ENCODE assay signal across 17 cellular contexts in the genomic region with DNA sequence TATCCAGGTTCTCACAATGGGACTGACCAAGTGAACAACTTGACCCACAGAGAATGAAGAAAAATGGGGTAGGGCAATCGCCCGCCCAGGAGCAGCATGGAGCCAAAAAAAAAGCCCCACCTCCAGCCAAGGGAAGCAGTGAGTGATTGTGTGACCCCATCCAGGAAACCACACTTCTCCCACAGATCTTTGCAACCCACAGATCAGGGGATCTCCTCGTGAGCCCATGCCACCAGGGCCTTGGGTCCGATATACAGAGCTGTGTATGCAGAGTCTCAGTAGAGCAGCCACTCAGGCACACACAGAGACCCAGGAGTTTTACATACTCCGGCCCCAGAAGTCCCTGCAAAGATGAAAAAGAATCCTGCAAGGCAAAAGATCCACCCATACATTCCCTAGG. TPM values are rescaled to one million over a fixed set of nuclear protein-coding genes. Genes with fewer than 3 reads are reported as not detected.
A peak's percentile ranks its signal among the peaks of the same experiment; 100 is the strongest.
DNase-seq lines count a peak whose midpoint lies in the region; ATAC-seq, FAIRE-seq and TF ChIP-seq lines count a peak whose summit lies in the region.
"Had no signal": no experiment of that assay in that cellular context is flagged by ENCODE, and none has a peak within 500 bp of the region (broad histone marks: within the 10 kb centered on the region; RNA-seq: fewer than 3 reads in every experiment).

No MANE protein-coding gene starts in this region.

- POLR2A ChIA-PET in GM12878 (lab: Charles Lee), result no interaction called here
- POLR2A ChIA-PET in CD8-positive, alpha-beta T cell (lab: Charles Lee), result no interaction called here

- H2AFZ ChIP-seq in GM23338 (peak overlapping the region; percentile 88; the same call in 1 of the 2 replicates), GM12878 (ENCODE audit: control insufficient read depth, low read depth, low read length) (no peak overlapping the region)
- H2AFZ ChIP-seq: GM23248 had no signal

- H3K27ac Mint-ChIP-seq in GM23338, result no peak overlapping the region
- H3K27ac Mint-ChIP-seq in CD8-positive, alpha-beta T cell, result no peak overlapping the region

- RAD21 ChIA-PET in GM12878 (lab: Charles Lee; ENCODE audit: unreplicated experiment), result no interaction called here

- H3K4me3 ChIP-seq in GM23338 (no peak overlapping the region), GM12878 (no peak overlapping the region), mesodermal cell (ENCODE audit: extremely low read depth, insufficient read depth, low read length, poor library complexity, severe bottlenecking) (no peak overlapping the region), skeletal muscle satellite cell (ENCODE audit: low read length) (no peak overlapping the region)
- H3K4me3 ChIP-seq in CD8-positive, alpha-beta T cell (ENCODE audit: low read depth, low read length), result no peak overlapping the region
- H3K4me3 ChIP-seq: A549, GM23248, SJSA1 had no signal

- no peaks in the 10 kb centered on the region for H3K9me2 ChIP-seq in GM23338 (ENCODE audit: insufficient read depth)

- no peak overlapping the region for H3K4me3 Mint-ChIP-seq in GM23338
- H3K4me3 Mint-ChIP-seq in CD8-positive, alpha-beta T cell, result no peak overlapping the region
- H3K4me3 Mint-ChIP-seq: CD4-positive, CD25-positive, alpha-beta regulatory T cell had no signal

- no peaks in the 10 kb centered on the region for H3K9me3 ChIP-seq in GM12878 (replicated peaks; ENCODE audit: control insufficient read depth, insufficient read depth, low read length)
- H3K9me3 ChIP-seq in mesodermal cell (ENCODE audit: control insufficient read depth, low read length), result peaks cover 17% of the 10 kb centered on the region
- H3K9me3 ChIP-seq in skeletal muscle satellite cell (replicated peaks; ENCODE audit: low read length), result peaks cover 9% of the 10 kb centered on the region
- no peaks in the 10 kb centered on the region for H3K9me3 ChIP-seq in CD8-positive, alpha-beta T cell (ENCODE audit: low read length)

- CTCF ChIA-PET in GM12878 (lab: Yijun Ruan, JAX), result no interaction called here
- CTCF ChIA-PET in CD8-positive, alpha-beta T cell (lab: Charles Lee), result no interaction called here

- ATAC-seq in GM23338 (no peak), GM12878 (no peak)
- ATAC-seq in CD8-positive, alpha-beta T cell, result no peak

- no peaks in the 10 kb centered on the region for H3F3A ChIP-seq in GM23338 (replicated peaks; ENCODE audit: low read depth)

- intact Hi-C loops in GM12878 (cut with micrococcal nuclease; ENCODE audit: unreplicated experiment), result no loop called here
- intact Hi-C loops in CD8-positive, alpha-beta T cell (cut with DNase I, micrococcal nuclease), result no loop called here

- H4K20me1 ChIP-seq in GM23338 (replicated peaks; ENCODE audit: insufficient read depth), result no peaks in the 10 kb centered on the region
- H4K20me1 ChIP-seq in GM12878 (ENCODE audit: control insufficient read depth, insufficient read depth), result no peaks in the 10 kb centered on the region

- H3K27me3 ChIP-seq in GM23338 (ENCODE audit: insufficient read depth), result no peaks in the 10 kb centered on the region
- H3K27me3 ChIP-seq in GM12878 (replicated peaks in 1 of 2; ENCODE audit: control insufficient read depth in 2 of 2, insufficient read depth in 2 of 2, low read length in 1 of 2), result no peaks in the 10 kb centered on the region
- H3K27me3 ChIP-seq in skeletal muscle satellite cell (ENCODE audit: control insufficient read depth, insufficient read depth, low read length), result no peaks in the 10 kb centered on the region
- no peaks in the 10 kb centered on the region for H3K27me3 ChIP-seq in CD8-positive, alpha-beta T cell (ENCODE audit: insufficient read depth, low read length)
- H3K27me3 ChIP-seq: SJSA1 had no signal

- SMC1A ChIA-PET in GM12878 (lab: Charles Lee; ENCODE audit: uncharacterized antibody, unreplicated experiment), result no interaction called here

- H3K79me2 ChIP-seq in GM23338 (replicated peaks; ENCODE audit: insufficient read depth) (no peaks in the 10 kb centered on the region), GM12878 (ENCODE audit: control insufficient read depth, insufficient read depth, low read length) (no peaks in the 10 kb centered on the region)

- no peak for TF ChIP-seq CTCF in GM23338 (conservative IDR thresholded peaks at IDR 0.05; ENCODE audit: low read depth in 2 of 2)
- no peak for TF ChIP-seq CTCF in GM12878 (IDR thresholded peaks at IDR 0.05 in 2 of 3, conservative IDR thresholded peaks at IDR 0.05 in 1 of 3; ENCODE audit: control insufficient read depth in 2 of 3, extremely low read depth in 1 of 3, insufficient read depth in 1 of 3, low read depth in 3 of 3, low read length in 3 of 3)
- no peak for TF ChIP-seq CTCF in CD8-positive, alpha-beta T cell (IDR thresholded peaks at IDR 0.05)

- H3K4me1 Mint-ChIP-seq in GM23338, result 0 out of 3 replicates have a peak, but pooled peaks cover 3% of the 10 kb centered on the region
- no peaks in the 10 kb centered on the region for H3K4me1 Mint-ChIP-seq in CD8-positive, alpha-beta T cell (ENCODE audit: low read depth)
- H3K4me1 Mint-ChIP-seq: CD4-positive, CD25-positive, alpha-beta regulatory T cell had no signal

- peaks cover 21% of the 10 kb centered on the region for H3K36me3 Mint-ChIP-seq in GM23338 (ENCODE audit: low read depth)
- H3K36me3 Mint-ChIP-seq in CD8-positive, alpha-beta T cell, result no peaks in the 10 kb centered on the region

- H3K27me3 Mint-ChIP-seq in GM23338 (ENCODE audit: insufficient read depth, low read depth, poor library complexity), result peaks cover 2% of the 10 kb centered on the region
- H3K27me3 Mint-ChIP-seq in CD8-positive, alpha-beta T cell (ENCODE audit: low read depth), result peaks cover 17% of the 10 kb centered on the region

- no peak overlapping the region for H3K9ac ChIP-seq in GM12878 (ENCODE audit: control insufficient read depth, insufficient read depth, low read length)
- H3K9ac ChIP-seq in skeletal muscle satellite cell (ENCODE audit: low read depth, low read length), result peak overlapping the region; percentile 11
- H3K9ac ChIP-seq: GM23248 had no signal

- peaks cover 5% of the 10 kb centered on the region; the same call in 1 of the 2 replicates for H3K36me3 ChIP-seq in GM23338 (ENCODE audit: insufficient read depth)
- no peaks in the 10 kb centered on the region for H3K36me3 ChIP-seq in GM12878 (ENCODE audit: control insufficient read depth in 2 of 2, insufficient read depth in 2 of 2, low read length in 1 of 2)
- H3K36me3 ChIP-seq in mesodermal cell (ENCODE audit: control insufficient read depth, insufficient read depth, low read length), result no peaks in the 10 kb centered on the region
- H3K36me3 ChIP-seq in skeletal muscle satellite cell (ENCODE audit: insufficient read depth, low read length), result no peaks in the 10 kb centered on the region
- no peaks in the 10 kb centered on the region for H3K36me3 ChIP-seq in CD8-positive, alpha-beta T cell (ENCODE audit: insufficient read depth, low read length)
- H3K36me3 ChIP-seq: SJSA1 had no signal

- no peak overlapping the region for H3K27ac ChIP-seq in GM23338 (ENCODE audit: low read depth)
- no peak overlapping the region for H3K27ac ChIP-seq in GM12878 (ENCODE audit: control insufficient read depth, insufficient read depth)
- peak overlapping the region; percentile 85 for H3K27ac ChIP-seq in mesodermal cell (ENCODE audit: low read depth, low read length, severe bottlenecking)
- H3K27ac ChIP-seq in CD8-positive, alpha-beta T cell (ENCODE audit: low read depth, low read length), result no peak overlapping the region
- H3K27ac ChIP-seq: A549, GM23248, RWPE1, SJSA1 had no signal

- H3K4me1 ChIP-seq in GM23338 (ENCODE audit: insufficient read depth) (no peaks in the 10 kb centered on the region), GM12878 (ENCODE audit: control insufficient read depth, insufficient read depth, low read length) (no peaks in the 10 kb centered on the region), mesodermal cell (ENCODE audit: control insufficient read depth, insufficient read depth, low read length, poor library complexity, severe bottlenecking) (no peaks in the 10 kb centered on the region), skeletal muscle satellite cell (ENCODE audit: control insufficient read depth, insufficient read depth, low read length) (peaks cover 11% of the 10 kb centered on the region)
- no peaks in the 10 kb centered on the region for H3K4me1 ChIP-seq in CD8-positive, alpha-beta T cell (ENCODE audit: insufficient read depth, low read length)
- H3K4me1 ChIP-seq: A549, SJSA1 had no signal

- H3K9me3 Mint-ChIP-seq in GM23338, result peaks cover 34% of the 10 kb centered on the region
- peaks cover 20% of the 10 kb centered on the region for H3K9me3 Mint-ChIP-seq in CD8-positive, alpha-beta T cell

- TF ChIP-seq POLR2A in GM12878 (IDR thresholded peaks at IDR 0.05; ENCODE audit: low read depth, low read length), result no peak

- H3K4me2 ChIP-seq in GM23338 (no peak overlapping the region), GM12878 (ENCODE audit: control insufficient read depth, insufficient read depth) (no peak overlapping the region), skeletal muscle satellite cell (ENCODE audit: low read length) (peak overlapping the region; percentile 62)
- H3K4me2 ChIP-seq: A549 had no signal

- DNase-seq in GM23338 (ENCODE audit: low spot score), result no peak
- DNase-seq in GM12878 (ENCODE audit: low read depth, low spot score), result no peak
- DNase-seq in NCI-H82 (lab: John Stamatoyannopoulos, UW), result no peak
- DNase-seq in CD8-positive, alpha-beta T cell, result no peak
- no peak for DNase-seq in NCI-H2171 (lab: John Stamatoyannopoulos, UW)
- DNase-seq: Calu3; CD4-positive, CD25-positive, alpha-beta regulatory T cell; Kasumi-1; MV-4-11; NCI-H2227 treated with DMSO at 0.1 percent for 48 hours; OCI-M1 had no signal

- BruUV-seq in GM12878 (replicated peaks; lab: Mats Ljungman, UMichigan), result no TSS peak

- no peak for FAIRE-seq in GM12878 (lab: Jason Lieb, UNC)
- FAIRE-seq: A549 had no signal

- 2% methylated on average over 5 of the region's 5 CpGs for WGBS in GM12878 (ENCODE audit: insufficient coverage, insufficient replicate concordance, low lambda C conversion rate, missing lambda C conversion rate)
- WGBS in mesodermal cell (ENCODE audit: insufficient coverage in 2 of 2), 2 experiments, result 95 to 97% methylated on average over 3 of the region's 5 CpGs

- TF ChIP-seq RAD21 in GM12878 (IDR thresholded peaks at IDR 0.05; ENCODE audit: insufficient read depth, low read depth, low read length), result no peak

- no peak for TF ChIP-seq EP300 in GM12878 (IDR thresholded peaks at IDR 0.05; ENCODE audit: borderline replicate concordance in 1 of 2, control insufficient read depth in 1 of 2, low read depth in 2 of 2, low read length in 2 of 2)

- in situ Hi-C loops in GM12878 (cut with MboI), result no loop called here

RNA-seq across cellular contexts. Expression of a gene that starts 35.7 kb away (rescaled TPM):
- total RNA-seq in GM23338 (2014; rRNA removed; shearing (Covaris generic)), result 0.50 and 0.52 TPM in 2 replicates
- 0.18 and 0.23 TPM in 2 replicates for polyA plus RNA-seq in GM23338 (2016; fragmentation: Nextera tagmentation; extraction: Ambion mirVana)
- not detected in 2 replicates for total RNA-seq in GM12878 (2013; cell fraction: nucleolus; rRNA removed)
- not detected in 2 replicates for total RNA-seq in GM12878 (2014; rRNA removed)
- total RNA-seq in GM12878 (2014; rRNA removed; fragmentation: Illumina TruSeq; extraction: Trizol), result not detected in 2 replicates
- not detected in 2 replicates for total RNA-seq in GM12878 (2021)
- not detected for polyA plus RNA-seq in GM12878 (2011; ENCODE audit: low read depth)
- not detected in 2 replicates for polyA plus RNA-seq in GM12878 (2011; rRNA removed)
- not detected in 2 replicates for polyA plus RNA-seq in GM12878 (2011; cell fraction: cytosol; rRNA removed)
- polyA plus RNA-seq in GM12878 (2011; cell fraction: nucleus; rRNA removed), result not detected in 2 replicates
- not detected in 2 replicates for polyA plus RNA-seq in GM12878 (2012)
- 0.01 TPM in 1 of 2 replicates, not detected in the other for polyA plus RNA-seq in GM12878 (2014; fragmentation: Illumina TruSeq; extraction: Trizol)
- not detected for polyA plus RNA-seq in GM12878 (2014; fragmentation: Nextera tagmentation; extraction: Ambion mirVana)
- polyA plus RNA-seq in GM12878 (2014; rRNA removed), result not detected in 2 replicates
- not detected for polyA plus RNA-seq in GM12878 (2016; fragmentation: Nextera tagmentation; extraction: Ambion mirVana)
- polyA minus RNA-seq in GM12878 (2011; rRNA and poly(A)+ RNA removed), result not detected in 2 replicates
- not detected in 2 replicates for polyA minus RNA-seq in GM12878 (2011; cell fraction: cytosol; rRNA and poly(A)+ RNA removed)
- not detected in 2 replicates for polyA minus RNA-seq in GM12878 (2011; cell fraction: nucleus; rRNA and poly(A)+ RNA removed)
- 9.8 TPM for polyA plus RNA-seq in mesodermal cell (2013, experiment 1 of 2)
- 12.1 TPM for polyA plus RNA-seq in mesodermal cell (2013, experiment 2 of 2)
- 5.9 and 6.8 TPM in 2 replicates for total RNA-seq in skeletal muscle satellite cell (2012; rRNA removed)
- not detected for total RNA-seq in CD8-positive, alpha-beta T cell
- total RNA-seq: CD4-positive, CD25-positive, alpha-beta regulatory T cell had no signal
- polyA plus RNA-seq: CD4-positive, CD25-positive, alpha-beta regulatory T cell had no signal

RNA-seq across cellular contexts. Expression of a gene that starts 44.4 kb away (rescaled TPM):
- 3.2 and 5.0 TPM in 2 replicates for total RNA-seq in GM23338 (2014; rRNA removed; shearing (Covaris generic))
- 12.6 and 13.9 TPM in 2 replicates for polyA plus RNA-seq in GM23338 (2016; fragmentation: Nextera tagmentation; extraction: Ambion mirVana)
- total RNA-seq in GM12878 (2013; cell fraction: nucleolus; rRNA removed), result 3.1 and 7.0 TPM in 2 replicates
- total RNA-seq in GM12878 (2014; rRNA removed), result 0.22 TPM in 1 of 2 replicates, not detected in the other
- total RNA-seq in GM12878 (2014; rRNA removed; fragmentation: Illumina TruSeq; extraction: Trizol), result 0.31 and 0.78 TPM in 2 replicates
- total RNA-seq in GM12878 (2021), result 0.33 TPM in 1 of 2 replicates, not detected in the other
- polyA plus RNA-seq in GM12878 (2011; ENCODE audit: low read depth), result 0.25 TPM
- polyA plus RNA-seq in GM12878 (2011; rRNA removed), result 0.14 TPM in 1 of 2 replicates, not detected in the other
- polyA plus RNA-seq in GM12878 (2011; cell fraction: cytosol; rRNA removed), result not detected in 2 replicates
- polyA plus RNA-seq in GM12878 (2011; cell fraction: nucleus; rRNA removed), result not detected in 2 replicates
- polyA plus RNA-seq in GM12878 (2012), result 0.28 TPM in 1 of 2 replicates, not detected in the other
- 0.32 and 1.00 TPM in 2 replicates for polyA plus RNA-seq in GM12878 (2014; fragmentation: Illumina TruSeq; extraction: Trizol)
- 1 to 10 TPM in 1 of 2 experiments, under 1 TPM in 1; 0.37 to 1.2 TPM for polyA plus RNA-seq in GM12878 (2014; fragmentation: Nextera tagmentation; extraction: Ambion mirVana)
- 0.19 and 0.41 TPM in 2 replicates for polyA plus RNA-seq in GM12878 (2014; rRNA removed)
- polyA plus RNA-seq in GM12878 (2016; fragmentation: Nextera tagmentation; extraction: Ambion mirVana), result 1 to 10 TPM in 1 of 2 experiments, under 1 TPM in 1; 0.80 to 1.9 TPM
- polyA minus RNA-seq in GM12878 (2011; rRNA and poly(A)+ RNA removed), result not detected in 2 replicates
- polyA minus RNA-seq in GM12878 (2011; cell fraction: cytosol; rRNA and poly(A)+ RNA removed), result not detected in 2 replicates
- not detected in 2 replicates for polyA minus RNA-seq in GM12878 (2011; cell fraction: nucleus; rRNA and poly(A)+ RNA removed)
- 3.1 TPM for polyA plus RNA-seq in mesodermal cell (2013, experiment 1 of 2)
- polyA plus RNA-seq in mesodermal cell (2013, experiment 2 of 2), result 6.4 TPM
- 2.0 and 2.4 TPM in 2 replicates for total RNA-seq in skeletal muscle satellite cell (2012; rRNA removed)
- not detected for total RNA-seq in CD8-positive, alpha-beta T cell
